12 cellular contexts compared by ENCODE assay signal in the genomic region with DNA sequence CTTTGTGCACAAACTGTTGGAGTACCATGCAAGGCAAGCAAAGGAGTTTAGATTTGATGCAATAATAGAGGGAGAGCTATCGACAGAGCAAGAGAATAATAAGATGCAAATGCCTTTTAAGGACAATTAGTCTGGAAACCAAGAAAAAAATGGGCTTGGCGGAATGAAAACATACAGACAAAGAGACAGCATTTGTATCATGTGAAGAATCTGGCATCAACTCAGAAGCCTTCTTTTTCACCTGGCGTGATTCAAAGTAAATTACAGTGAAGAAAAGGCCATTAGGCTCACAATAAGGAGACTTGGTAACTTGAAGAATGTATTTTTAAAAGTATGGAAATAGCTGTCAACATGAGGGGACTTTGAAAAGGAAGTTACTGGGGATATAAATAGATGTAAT.
"Had no signal": no experiment of that assay in that cellular context is flagged by ENCODE, and none has a peak within 500 bp of the region (broad histone marks: within the 10 kb centered on the region; RNA-seq: fewer than 3 reads in every experiment).

No MANE protein-coding gene starts in this region.

- H3K27ac ChIP-seq: brain microvascular endothelial cell, foreskin keratinocyte had no signal

- H3K4me1 ChIP-seq: foreskin keratinocyte had no signal

- H3K4me3 ChIP-seq: lung had no signal

- H3K27me3 ChIP-seq: brain microvascular endothelial cell, foreskin keratinocyte had no signal

- H3K36me3 ChIP-seq: brain microvascular endothelial cell had no signal

- ATAC-seq: foreskin keratinocyte; left colon; stimulated activated effector memory CD8-positive, alpha-beta T cell treated with anti-CD3 and anti-CD28 coated beads, Interleukin-12 subunit alpha, Interleukin-12 subunit beta, amount 100 ng/mL, for 72 hours had no signal

- DNase-seq: activated CD4-positive, alpha-beta T cell treated with anti-CD3 and anti-CD28 coated beads for 48 hours; activated CD8-positive, alpha-beta memory T cell treated with anti-CD3 and anti-CD28 coated beads, Interleukin-2, amount 50 U/mL, for 48 hours; activated gamma-delta T cell treated with Interleukin-2 at 50 U/mL for 16 hours; amniotic stem cell; brain microvascular endothelial cell; cortex of kidney; effector memory CD4-positive, alpha-beta T cell; foreskin keratinocyte; left colon; naive B cell had no signal
